8 cellular contexts compared by ENCODE assay signal in genomic region chr3:32419766-32420137, GRCh38. TPM values are rescaled to one million over a fixed set of nuclear protein-coding genes. Genes with fewer than 3 reads are reported as not detected.
DNase-seq lines count a peak whose midpoint lies in the region; ATAC-seq, FAIRE-seq and TF ChIP-seq lines count a peak whose summit lies in the region.

No MANE protein-coding gene starts in this region.

- no peak overlapping the region for H3T11ph ChIP-seq in H9 (ENCODE audit: low read length)

- H2AFZ ChIP-seq in H9 (ENCODE audit: low read length): no peak overlapping the region

- no peaks in the 10 kb centered on the region for H3K36me3 ChIP-seq in mesendoderm (ENCODE audit: control insufficient read depth, insufficient read depth, low read length)

- H3K9me3 ChIP-seq in A549 (peaks cover 4% of the 10 kb centered on the region; the same call in 1 of the 3 replicates), H9 (ENCODE audit: control insufficient read depth, low read depth, low read length) (no peaks in the 10 kb centered on the region)

- H3K23ac ChIP-seq in H9 (ENCODE audit: insufficient read length, low read depth, low read length) (no peak overlapping the region), mesendoderm (ENCODE audit: low read length) (no peak overlapping the region)

- H3K27ac ChIP-seq in A549: peak overlapping the region in 1 of 2 experiments; percentile 54; a peak in 3 of 6 replicates
- peak overlapping the region; percentile 59 for H3K27ac ChIP-seq in H9 (ENCODE audit: insufficient read length, low read depth, low read length)
- H3K27ac ChIP-seq in mesendoderm (ENCODE audit: low read depth, low read length): peak overlapping the region; percentile 64

- H3K14ac ChIP-seq in H9 (ENCODE audit: insufficient read depth, low read length): no peak overlapping the region; the same call in 1 of the 2 replicates

- H4K8ac ChIP-seq in H9 (replicated peaks; ENCODE audit: insufficient read length, low read depth, low read length) (no peak overlapping the region), mesendoderm (ENCODE audit: low read depth, low read length) (no peak overlapping the region)

- 90% methylated on average over 2 of the region's 2 CpGs for WGBS in A549 (ENCODE audit: missing lambda C conversion rate)
- whole genome bisulfite sequencing in H9 (ENCODE audit: extremely low coverage, insufficient read length, low lambda C conversion rate): no CpG with 5 or more reads among the region's 2 CpGs
- WGBS in mesendoderm (ENCODE audit: extremely low coverage, insufficient coverage, low lambda C conversion rate): no CpG with 5 or more reads among the region's 2 CpGs

- no peak for DNase-seq in A549 (ENCODE audit: low read depth in 1 of 2, low spot score in 1 of 2)
- DNase-seq in H9: no peak
- no peak for DNase-seq in activated T-helper 2 cell treated with anti-CD3 and anti-CD28 coated beads, Interferon-gamma antibody, Interleukin-2, Interleukin-4, amounts not matched to agents 10 μg/mL and 5 μg/mL and 100 μg/mL, durations not matched to agents 14 hours and 24 hours and 36 hours (ENCODE audit: low spot score)
- DNase-seq in mesendoderm: no peak

- H2BK120ac ChIP-seq in H9 (ENCODE audit: low read depth, low read length, poor library complexity, severe bottlenecking) (no peak overlapping the region), mesendoderm (ENCODE audit: low read depth, low read length) (no peak overlapping the region)

- no peak for TF ChIP-seq POLR2A in A549 (IDR thresholded peaks at IDR 0.05; ENCODE audit: low read length)

- no peak overlapping the region for H2BK20ac ChIP-seq in H9 (ENCODE audit: low read depth, low read length, poor library complexity, severe bottlenecking)

- peaks cover 15 to 16% of the 10 kb centered on the region in 2 experiments for H3K9me3 Mint-ChIP-seq in H9
- H3K9me3 Mint-ChIP-seq in activated T-helper 2 cell treated with anti-CD3 and anti-CD28 coated beads, Interferon-gamma antibody, Interleukin-2, Interleukin-4, amounts not matched to agents 10 μg/mL and 5 μg/mL and 100 μg/mL, durations not matched to agents 14 hours and 24 hours and 36 hours: peaks cover 14% of the 10 kb centered on the region

- H3K4me3 Mint-ChIP-seq in H9: no peak overlapping the region
- peak overlapping the region; percentile 27 for H3K4me3 Mint-ChIP-seq in activated T-helper 2 cell treated with anti-CD3 and anti-CD28 coated beads, Interferon-gamma antibody, Interleukin-2, Interleukin-4, amounts not matched to agents 10 μg/mL and 5 μg/mL and 100 μg/mL, durations not matched to agents 14 hours and 24 hours and 36 hours (ENCODE audit: low read depth)

- H3K27ac Mint-ChIP-seq in H9: peak overlapping the region; percentile 34 to 81 (median 62); a peak in 6 of 7 replicates
- peak overlapping the region; percentile 88 for H3K27ac Mint-ChIP-seq in activated T-helper 2 cell treated with anti-CD3 and anti-CD28 coated beads, Interferon-gamma antibody, Interleukin-2, Interleukin-4, amounts not matched to agents 10 μg/mL and 5 μg/mL and 100 μg/mL, durations not matched to agents 14 hours and 24 hours and 36 hours

- H3K23me2 ChIP-seq in H9 (ENCODE audit: insufficient read length, low read depth, low read length, poor library complexity, severe bottlenecking): no peaks in the 10 kb centered on the region

- H4K91ac ChIP-seq in H9 (ENCODE audit: insufficient read length, low read depth, low read length): no peak overlapping the region

- H2BK15ac ChIP-seq in H9 (ENCODE audit: low read depth, low read length) (no peak overlapping the region), mesendoderm (replicated peaks; ENCODE audit: low read depth) (no peak overlapping the region)

- TF ChIP-seq CTCF in A549 (IDR thresholded peaks at IDR 0.05) (no peak), H9 (conservative IDR thresholded peaks at IDR 0.05) (no peak)

- H4K5ac ChIP-seq in H9 (ENCODE audit: insufficient read length, low read depth, low read length) (no peak overlapping the region), mesendoderm (ENCODE audit: low read length) (no peak overlapping the region)

- H3K4me1 ChIP-seq in A549 (peaks cover 32% of the 10 kb centered on the region), H9 (ENCODE audit: insufficient read depth, low read length) (peaks cover 5% of the 10 kb centered on the region; the same call in 1 of the 2 replicates), mesendoderm (ENCODE audit: control insufficient read depth, low read depth, low read length) (peaks cover 6% of the 10 kb centered on the region)

- H3K79me2 ChIP-seq in H9 (ENCODE audit: insufficient read depth, low read length) (no peaks in the 10 kb centered on the region), mesendoderm (ENCODE audit: control insufficient read depth, insufficient read depth, low read length) (peaks cover 29% of the 10 kb centered on the region)

- no peaks in the 10 kb centered on the region for H4K20me1 ChIP-seq in H9 (ENCODE audit: control insufficient read depth, insufficient read depth, insufficient read length)

- FAIRE-seq in A549 (lab: Jason Lieb, UNC): no peak

- peaks cover 33 to 36% of the 10 kb centered on the region in 2 experiments for H3K4me1 Mint-ChIP-seq in H9
- peaks cover 76% of the 10 kb centered on the region for H3K4me1 Mint-ChIP-seq in activated T-helper 2 cell treated with anti-CD3 and anti-CD28 coated beads, Interferon-gamma antibody, Interleukin-2, Interleukin-4, amounts not matched to agents 10 μg/mL and 5 μg/mL and 100 μg/mL, durations not matched to agents 14 hours and 24 hours and 36 hours (ENCODE audit: low read depth)

- no peak overlapping the region for H2BK12ac ChIP-seq in H9 (ENCODE audit: insufficient read length, low read depth, low read length)

- TF ChIP-seq RAD21 in A549 (conservative IDR thresholded peaks at IDR 0.05 in 1 of 2, IDR thresholded peaks at IDR 0.05 in 1 of 2): no peak

- H3K4ac ChIP-seq in H9 (ENCODE audit: low read depth, low read length): no peak overlapping the region
- H3K4ac ChIP-seq in mesendoderm (ENCODE audit: low read depth, low read length): no peak overlapping the region

- H3K4me2 ChIP-seq in A549 (peak overlapping the region; percentile 36), H9 (ENCODE audit: insufficient read depth, insufficient read length, low read length) (no peak overlapping the region), mesendoderm (ENCODE audit: low read length) (no peak overlapping the region)

- H3K18ac ChIP-seq in H9 (ENCODE audit: insufficient read length, low read depth, low read length): peak overlapping the region; percentile 18
- no peak overlapping the region for H3K18ac ChIP-seq in mesendoderm (ENCODE audit: low read length)

- POLR2A ChIA-PET in A549 (lab: Yijun Ruan, JAX): no interaction called here

- peaks cover 13 to 19% (median 13%) of the 10 kb centered on the region in 3 experiments for H3K36me3 Mint-ChIP-seq in H9 (ENCODE audit: insufficient read depth in 1 of 3, low read depth in 3 of 3)
- peaks cover 45% of the 10 kb centered on the region for H3K36me3 Mint-ChIP-seq in activated T-helper 2 cell treated with anti-CD3 and anti-CD28 coated beads, Interferon-gamma antibody, Interleukin-2, Interleukin-4, amounts not matched to agents 10 μg/mL and 5 μg/mL and 100 μg/mL, durations not matched to agents 14 hours and 24 hours and 36 hours (ENCODE audit: low read depth)

- CTCF ChIA-PET in A549 (lab: Yijun Ruan, JAX): interaction anchor here (4.0 kb wide), 1 partner anchor 48 kb away, joined by 17 read pairs; no protein-coding TSS in a partner anchor

- H3K27me3 ChIP-seq in H9 (ENCODE audit: insufficient read depth, low read length) (no peaks in the 10 kb centered on the region), mesendoderm (ENCODE audit: insufficient read depth, low read length, poor library complexity) (no peaks in the 10 kb centered on the region)

- H3K9ac ChIP-seq in H9 (ENCODE audit: extremely low read depth, insufficient read length, low read length) (no peak overlapping the region), mesendoderm (ENCODE audit: low read length) (peak overlapping the region; percentile 38)

- intact Hi-C loops in activated T-helper 2 cell treated with anti-CD3 and anti-CD28 coated beads, Interferon-gamma antibody, Interleukin-2, Interleukin-4, amounts not matched to agents 10 μg/mL and 5 μg/mL and 100 μg/mL, durations not matched to agents 14 hours and 24 hours and 36 hours (cut with micrococcal nuclease): loop anchor here (1.0 to 2.0 kb wide), 2 partner anchors 9 to 13 kb away; no protein-coding TSS in a partner anchor

- no peaks in the 10 kb centered on the region for H3K79me1 ChIP-seq in H9 (ENCODE audit: insufficient read depth, low read depth, low read length, poor library complexity, severe bottlenecking)
- peaks cover 19% of the 10 kb centered on the region for H3K79me1 ChIP-seq in mesendoderm (ENCODE audit: low read length)

- ATAC-seq in A549 (no peak), GM18517 (IDR thresholded peaks at IDR 0.05; ENCODE audit: unreplicated experiment) (no peak), HG03521 (IDR thresholded peaks at IDR 0.05; ENCODE audit: unreplicated experiment) (no peak), GM21723 (IDR thresholded peaks at IDR 0.05; ENCODE audit: unreplicated experiment) (no peak), HG03378 (IDR thresholded peaks at IDR 0.05; ENCODE audit: unreplicated experiment) (no peak)

- H2AK5ac ChIP-seq in H9 (ENCODE audit: insufficient read length, low read length): no peak overlapping the region
- H2AK5ac ChIP-seq in mesendoderm (ENCODE audit: low read length): no peak overlapping the region

- H3K4me3 ChIP-seq in A549 (no peak overlapping the region), mesendoderm (ENCODE audit: low read length) (no peak overlapping the region)

- no peak overlapping the region for H3K56ac ChIP-seq in H9 (ENCODE audit: insufficient read length, low read depth, low read length)
- peak overlapping the region; percentile 81 for H3K56ac ChIP-seq in mesendoderm (ENCODE audit: low read length)

- H3K27me3 Mint-ChIP-seq in H9 (ENCODE audit: low read depth): no peaks in the 10 kb centered on the region; the same call in 1 of the 2 replicates
- no peaks in the 10 kb centered on the region for H3K27me3 Mint-ChIP-seq in activated T-helper 2 cell treated with anti-CD3 and anti-CD28 coated beads, Interferon-gamma antibody, Interleukin-2, Interleukin-4, amounts not matched to agents 10 μg/mL and 5 μg/mL and 100 μg/mL, durations not matched to agents 14 hours and 24 hours and 36 hours (ENCODE audit: low read depth)

- H2BK5ac ChIP-seq in H9 (ENCODE audit: insufficient read length, low read length) (no peak overlapping the region), mesendoderm (ENCODE audit: low read length) (peak overlapping the region; percentile 11)

- TF ChIP-seq EP300 in A549 (IDR thresholded peaks at IDR 0.05): no peak

RNA-seq across cellular contexts. Expression of gene CMTM7, which starts 28.1 kb away (rescaled TPM):
- polyA plus RNA-seq in A549 (2011; rRNA removed) (18.7 and 27.1 TPM in 2 replicates), A549 (2017; fragmentation: RNase III; extraction: RNeasy Plus Mini Kit Qiagen cat#74134 plus additional on column Dnase treatment) (12.9 to 15.3 TPM (median 14.2 TPM) in 3 replicates)
- polyA plus RNA-seq in A549 (2012; cell fraction: cytosol; rRNA removed): 35.7 and 42.0 TPM in 2 replicates
- 31.6 and 34.6 TPM in 2 replicates for polyA plus RNA-seq in A549 (2012; cell fraction: nucleus; rRNA removed)
- 17.8 and 23.1 TPM in 2 replicates for polyA minus RNA-seq in A549 (2011; rRNA and poly(A)+ RNA removed)
- total RNA-seq in H9 (2021): 20.6 and 23.9 TPM in 2 replicates
- total RNA-seq in activated T-helper 2 cell treated with anti-CD3 and anti-CD28 coated beads, Interferon-gamma antibody, Interleukin-2, Interleukin-4, amounts not matched to agents 10 μg/mL and 5 μg/mL and 100 μg/mL, durations not matched to agents 14 hours and 24 hours and 36 hours: 60.0 and 60.9 TPM in 2 replicates
- polyA plus RNA-seq in mesendoderm (2013, experiment 1 of 2): 62.8 TPM
- 61.0 TPM for polyA plus RNA-seq in mesendoderm (2013, experiment 2 of 2)
